Comparison of ENCODE assay signal across 10 cellular contexts in the genomic region with DNA sequence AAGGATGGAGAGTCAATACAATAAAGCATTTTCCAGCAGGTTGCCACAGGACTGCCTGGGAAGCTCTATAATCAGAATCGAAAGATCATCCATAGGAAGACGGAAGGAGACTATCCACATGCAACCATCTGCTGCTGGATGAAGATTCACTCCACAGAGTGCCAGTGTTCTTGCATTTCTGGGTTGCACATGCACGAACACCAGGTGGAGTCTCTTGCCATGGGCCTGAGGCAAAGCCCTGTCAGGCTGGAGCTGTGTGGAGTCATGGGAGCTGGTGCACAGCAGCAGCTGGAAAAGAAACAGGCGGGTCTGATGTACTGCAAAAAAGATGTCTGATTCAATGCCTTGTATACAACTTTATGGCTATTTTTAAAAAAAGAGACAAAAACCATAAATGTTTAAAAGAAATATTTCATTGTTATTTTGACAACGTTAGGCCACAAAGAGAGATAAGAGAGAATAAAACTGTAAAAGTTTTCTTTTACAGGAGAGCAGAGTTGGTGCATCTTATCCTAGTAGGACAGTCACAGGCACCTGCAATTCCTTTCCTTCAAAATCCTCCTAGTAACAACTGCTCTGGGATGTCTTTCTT. TPM values are rescaled to one million over a fixed set of nuclear protein-coding genes. Genes with fewer than 3 reads are reported as not detected.
A peak's percentile ranks its signal among the peaks of the same experiment; 100 is the strongest.
DNase-seq lines count a peak whose midpoint lies in the region; ATAC-seq and TF ChIP-seq lines count a peak whose summit lies in the region.
"Had no signal": no experiment of that assay in that cellular context is flagged by ENCODE, and none has a peak within 500 bp of the region (broad histone marks: within the 10 kb centered on the region; RNA-seq: fewer than 3 reads in every experiment).

No MANE protein-coding gene starts in this region.

- CTCF ChIA-PET in Calu3 (lab: Charles Lee) = interaction anchor here (0.6 to 1.0 kb wide), 3 partner anchors 52 to 347 kb away, joined by 3 to 4 read pairs (median 3); no protein-coding TSS in a partner anchor

- H3K9me3 Mint-ChIP-seq in Calu3 (ENCODE audit: low read depth, unreplicated experiment) = no peaks in the 10 kb centered on the region
- no peaks in the 10 kb centered on the region for H3K9me3 Mint-ChIP-seq in nephron

- H3K4me3 ChIP-seq in NB4 (ENCODE audit: low read depth, low read length) (no peak overlapping the region), dorsolateral prefrontal cortex (no peak overlapping the region)

- no peaks in the 10 kb centered on the region for H3K4me1 Mint-ChIP-seq in Calu3 (ENCODE audit: low read depth, unreplicated experiment)
- peaks cover 22% of the 10 kb centered on the region for H3K4me1 Mint-ChIP-seq in nephron
- H3K4me1 Mint-ChIP-seq: IgD-negative memory B cell had no signal

- TF ChIP-seq CTCF in Calu3 (IDR thresholded peaks at IDR 0.05; ENCODE audit: unreplicated experiment) (no peak), NB4 (IDR thresholded peaks at IDR 0.05; ENCODE audit: low read depth, low read length) (peak; percentile 20), dorsolateral prefrontal cortex (IDR thresholded peaks at IDR 0.05 in 54 of 56, conservative IDR thresholded peaks at IDR 0.05 in 2 of 56; ENCODE audit: low read depth in 1 of 56, partially characterized antibody in 56 of 56) (peak in 33 of 56 donors; percentile 9 to 58 (median 27)), nephron (IDR thresholded peaks at IDR 0.05; ENCODE audit: unreplicated experiment in 3 of 3) (peak in 2 of 3 experiments; percentile 31 to 39)

- no TSS peak for BruUV-seq in Calu3 (replicated peaks; lab: Mats Ljungman, UMichigan)

- no peak for ATAC-seq in GM21825 (IDR thresholded peaks at IDR 0.05; ENCODE audit: unreplicated experiment)
- no peak for ATAC-seq in stimulated activated naive CD8-positive, alpha-beta T cell treated with anti-CD3 and anti-CD28 coated beads, Interleukin-15, Interleukin-2, amounts not matched to agents 100 U/mL and 50 U/mL, for 24 hours

- H3K27me3 ChIP-seq in dorsolateral prefrontal cortex = peaks cover 0 to 15% (median 0%) of the 10 kb centered on the region in 45 donors

- no peaks in the 10 kb centered on the region for H3K27me3 Mint-ChIP-seq in Calu3 (ENCODE audit: unreplicated experiment)
- H3K27me3 Mint-ChIP-seq in nephron (ENCODE audit: low read depth) = no peaks in the 10 kb centered on the region

- H3K4me3 Mint-ChIP-seq in Calu3 (ENCODE audit: low read depth, unreplicated experiment) (no peak overlapping the region), nephron (no peak overlapping the region)
- H3K4me3 Mint-ChIP-seq: IgD-negative memory B cell had no signal

- H3K36me3 Mint-ChIP-seq in Calu3 (ENCODE audit: insufficient read depth, unreplicated experiment) = no peaks in the 10 kb centered on the region
- no peaks in the 10 kb centered on the region for H3K36me3 Mint-ChIP-seq in nephron (ENCODE audit: low read depth)
- H3K36me3 Mint-ChIP-seq: IgD-negative memory B cell had no signal

- H3K27ac ChIP-seq in dorsolateral prefrontal cortex = no peak overlapping the region

- TF ChIP-seq POLR2A in NB4 (IDR thresholded peaks at IDR 0.05; ENCODE audit: extremely low read depth, insufficient read length) = no peak

- intact Hi-C loops in Calu3 (cut with micrococcal nuclease; ENCODE audit: unreplicated experiment) (loop anchor here (1.0 to 5.0 kb wide), 2 partner anchors 341 to 675 kb away; no protein-coding TSS in a partner anchor), dorsolateral prefrontal cortex (cut with DNase I) (no loop called here)

- DNase-seq in Calu3 = peak; percentile 37
- peak; percentile 18 for DNase-seq in NB4 (ENCODE audit: low read depth)
- peak in 8 of 10 donors; percentile 8 to 66 (median 49) for DNase-seq in dorsolateral prefrontal cortex
- DNase-seq in activated CD8-positive, alpha-beta memory T cell treated with anti-CD3 and anti-CD28 coated beads, Interleukin-2, amount 50 U/mL, for 48 hours = no peak
- DNase-seq in T-helper 2 cell = no peak
- no peak for DNase-seq in stimulated activated naive CD8-positive, alpha-beta T cell treated with anti-CD3 and anti-CD28 coated beads, Interleukin-15, Interleukin-2, amounts not matched to agents 100 U/mL and 50 U/mL, for 24 hours
- DNase-seq: activated T-cell treated with anti-CD3 and anti-CD28 coated beads for 4 hours had no signal

- H3K27ac Mint-ChIP-seq in Calu3 (ENCODE audit: unreplicated experiment) = no peak overlapping the region
- no peak overlapping the region for H3K27ac Mint-ChIP-seq in nephron
- H3K27ac Mint-ChIP-seq: IgD-negative memory B cell had no signal

RNA-seq across cellular contexts. Expression of gene FAT3, which starts 12.9 kb away (rescaled TPM):
- 0.22 and 0.68 TPM in 2 replicates for total RNA-seq in Calu3 (2022)
- 100 to 1,000 TPM in 63 of 120 experiments, 10 to 100 TPM in 57; 28.1 to 164 (median 104) TPM for total RNA-seq in dorsolateral prefrontal cortex

Comparison
In these comparisons a context has a peak if more than half of its experiments do, and no peak if none do; other contexts are left out.
1. DNase-seq: peak in Calu3 (single experiment), NB4 (single experiment) and dorsolateral prefrontal cortex (8 of 10); none in activated CD8-positive, alpha-beta memory T cell treated with anti-CD3 and anti-CD28 coated beads, Interleukin-2, amount 50 U/mL, for 48 hours (single experiment), T-helper 2 cell (0 of 5) and stimulated activated naive CD8-positive, alpha-beta T cell treated with anti-CD3 and anti-CD28 coated beads, Interleukin-15, Interleukin-2, amounts not matched to agents 100 U/mL and 50 U/mL, for 24 hours (single experiment).
2. RNA of gene FAT3, which starts 12.9 kb away (total RNA-seq): 28.1 to 164 TPM in dorsolateral prefrontal cortex; 0.22 to 0.68 TPM in Calu3; every median in the first group is over 10 times any median in the second.